Comparison of ENCODE assay signal across 1 cellular context in the genomic region with DNA sequence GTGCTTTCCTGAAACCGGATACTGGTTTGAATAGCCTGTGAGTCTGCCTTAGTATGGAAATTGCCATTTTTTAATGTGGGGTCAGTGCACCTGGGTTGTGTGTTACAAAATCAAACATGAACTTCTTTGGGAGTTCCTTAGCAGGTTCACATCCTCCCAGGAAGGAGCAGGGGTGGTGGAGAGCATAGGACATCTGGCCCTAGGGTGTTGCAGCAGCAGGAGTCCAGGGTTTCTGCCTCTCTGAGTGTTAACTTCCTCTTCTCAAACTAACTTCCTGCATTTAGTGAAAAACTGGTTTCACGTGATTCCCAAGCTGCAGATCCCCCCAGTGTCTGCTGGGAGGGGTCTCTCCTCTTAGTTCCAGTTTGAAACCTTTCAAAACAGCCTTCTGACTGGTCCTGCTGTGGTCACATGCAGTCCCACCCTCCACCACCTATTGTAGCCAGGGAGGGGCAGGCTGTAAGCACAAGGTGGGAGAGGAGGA.
TF ChIP-seq lines count a peak whose summit lies in the region.

No MANE protein-coding gene starts in this region.

TF ChIP-seq in HepG2, 621 proteins besides CTCF, POLR2A, EP300 and RAD21 (continued from another document):
- TF ChIP-seq, protein P1, sequence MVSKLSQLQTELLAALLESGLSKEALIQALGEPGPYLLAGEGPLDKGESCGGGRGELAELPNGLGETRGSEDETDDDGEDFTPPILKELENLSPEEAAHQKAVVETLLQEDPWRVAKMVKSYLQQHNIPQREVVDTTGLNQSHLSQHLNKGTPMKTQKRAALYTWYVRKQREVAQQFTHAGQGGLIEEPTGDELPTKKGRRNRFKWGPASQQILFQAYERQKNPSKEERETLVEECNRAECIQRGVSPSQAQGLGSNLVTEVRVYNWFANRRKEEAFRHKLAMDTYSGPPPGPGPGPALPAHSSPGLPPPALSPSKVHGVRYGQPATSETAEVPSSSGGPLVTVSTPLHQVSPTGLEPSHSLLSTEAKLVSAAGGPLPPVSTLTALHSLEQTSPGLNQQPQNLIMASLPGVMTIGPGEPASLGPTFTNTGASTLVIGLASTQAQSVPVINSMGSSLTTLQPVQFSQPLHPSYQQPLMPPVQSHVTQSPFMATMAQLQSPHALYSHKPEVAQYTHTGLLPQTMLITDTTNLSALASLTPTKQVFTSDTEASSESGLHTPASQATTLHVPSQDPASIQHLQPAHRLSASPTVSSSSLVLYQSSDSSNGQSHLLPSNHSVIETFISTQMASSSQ (IDR thresholded peaks at IDR 0.05; ENCODE audit: low read depth), result no peak
- TF ChIP-seq, protein P1 (CRISPR knock-in tag; IDR thresholded peaks at IDR 0.05; ENCODE audit: borderline replicate concordance), result no peak
- TF ChIP-seq CENPX (CRISPR knock-in tag; IDR thresholded peaks at IDR 0.05) (no peak), ONECUT2 (CRISPR knock-in tag; IDR thresholded peaks at IDR 0.05) (no peak), ZNF782 (CRISPR knock-in tag; IDR thresholded peaks at IDR 0.05; ENCODE audit: borderline replicate concordance) (no peak)
TF ChIP-seq in HepG2: peak in this region for 0.
